In genomic region chr3:167487556-167487955, GRCh38 we compare ENCODE assay signal across 9 cellular contexts. TPM values are rescaled to one million over a fixed set of nuclear protein-coding genes. Genes with fewer than 3 reads are reported as not detected.
"Had no signal": no experiment of that assay in that cellular context is flagged by ENCODE, and none has a peak within 500 bp of the region (broad histone marks: within the 10 kb centered on the region; RNA-seq: fewer than 3 reads in every experiment).

No MANE protein-coding gene starts in this region.

- H3K9ac ChIP-seq: GM23248 had no signal

- H3K36me3 ChIP-seq: HAP-1 had no signal

- H3K4me1 ChIP-seq: HAP-1 had no signal

- H3K27ac ChIP-seq: GM23248, HL-60 had no signal

- DNase-seq: GM23248, GOT3, H7, HFFc6, IMR-90 had no signal

- ATAC-seq: HCT116, K562 had no signal

- H3K4me3 ChIP-seq: GM23248, HAP-1, K562 had no signal

- H2AFZ ChIP-seq: GM23248 had no signal

- H3K9me3 ChIP-seq: HAP-1 had no signal

RNA-seq across cellular contexts. Expression of gene SERPINI2, which starts 13.7 kb away (rescaled TPM):
- total RNA-seq: GM23248, H7, HFFc6, IMR-90, K562 had no signal
- polyA plus RNA-seq: GM23248, IMR-90, K562 had no signal
